ENCODE assay signal across 27 cellular contexts in the genomic region with DNA sequence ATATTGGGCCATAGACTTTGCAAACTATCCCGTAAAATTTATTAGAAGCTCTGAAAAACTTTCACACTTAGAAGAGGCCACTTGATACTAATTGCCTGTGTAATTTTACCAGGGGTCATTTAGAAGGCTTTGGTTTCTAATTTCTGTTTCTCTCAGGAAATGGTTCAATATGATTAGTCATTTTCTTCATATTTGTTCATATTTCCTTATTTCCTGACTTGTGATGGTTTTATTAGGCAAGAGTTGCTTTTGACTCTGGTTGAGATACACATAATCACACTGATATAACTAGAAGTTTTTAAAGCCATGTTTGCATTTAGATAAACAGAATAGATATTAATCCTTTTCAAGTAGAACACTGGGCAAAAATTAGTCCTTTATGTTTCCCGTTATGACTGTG. TPM values are rescaled to one million over a fixed set of nuclear protein-coding genes. Genes with fewer than 3 reads are reported as not detected.
DNase-seq lines count a peak whose midpoint lies in the region; ATAC-seq, FAIRE-seq and TF ChIP-seq lines count a peak whose summit lies in the region.
"Had no signal": no experiment of that assay in that cellular context is flagged by ENCODE, and none has a peak within 500 bp of the region (broad histone marks: within the 10 kb centered on the region; RNA-seq: fewer than 3 reads in every experiment).

No MANE protein-coding gene starts in this region.

- POLR2A ChIA-PET in naive thymus-derived CD4-positive, alpha-beta T cell (lab: Charles Lee) = no interaction called here

- no peak overlapping the region for H3K4me3 ChIP-seq in RWPE2 (ENCODE audit: severe bottlenecking)
- H3K4me3 ChIP-seq in naive thymus-derived CD4-positive, alpha-beta T cell (ENCODE audit: low read length) = no peak overlapping the region
- H3K4me3 ChIP-seq: MG63, thyroid gland had no signal

- H3K36me3 Mint-ChIP-seq in naive thymus-derived CD4-positive, alpha-beta T cell = peaks cover 0 to 3% (median 0%) of the 10 kb centered on the region in 5 donors
- H3K36me3 Mint-ChIP-seq: brain; stimulated activated naive B cell treated with anti-CD40 and anti-IgM and Interleukin-4, amounts not matched to agents 10 μg/mL and 1 μg/mL and 100 μg/mL, for 72 hours had no signal

- intact Hi-C loops in naive thymus-derived CD4-positive, alpha-beta T cell (cut with micrococcal nuclease) = no loop called here

- H3K36me3 ChIP-seq in RWPE2 (ENCODE audit: low read depth) = no peaks in the 10 kb centered on the region
- H3K36me3 ChIP-seq in naive thymus-derived CD4-positive, alpha-beta T cell (ENCODE audit: control insufficient read depth in 2 of 3, insufficient read depth in 3 of 3, low read length in 3 of 3) = no peaks in the 10 kb centered on the region
- H3K36me3 ChIP-seq: BE2C, MG63, thyroid gland, WERI-Rb-1 had no signal

- no peaks in the 10 kb centered on the region for H3K27me3 ChIP-seq in RWPE2 (ENCODE audit: insufficient read depth, poor library complexity, severe bottlenecking)
- H3K27me3 ChIP-seq in naive thymus-derived CD4-positive, alpha-beta T cell (ENCODE audit: control insufficient read depth in 2 of 2, insufficient read depth in 2 of 2, low read length in 2 of 2) = no peaks in the 10 kb centered on the region
- H3K27me3 ChIP-seq: BE2C, thyroid gland had no signal

- peak overlapping the region in 1 of 9 donors; percentile 3 for H3K27ac Mint-ChIP-seq in naive thymus-derived CD4-positive, alpha-beta T cell
- H3K27ac Mint-ChIP-seq: brain; endodermal cell; IgD-negative memory B cell; stimulated activated naive B cell treated with anti-CD40 and anti-IgM and Interleukin-4, amounts not matched to agents 10 μg/mL and 1 μg/mL and 100 μg/mL, for 72 hours; T-helper 17 cell had no signal

- H3K9me3 Mint-ChIP-seq in naive thymus-derived CD4-positive, alpha-beta T cell = peaks cover 0 to 5% (median 0%) of the 10 kb centered on the region in 11 donors
- H3K9me3 Mint-ChIP-seq: brain, endodermal cell, IgD-negative memory B cell had no signal

- DNase-seq in SIG-M5 treated with dmso at 0.1 percent for 504 hours (lab: John Stamatoyannopoulos, UW; ENCODE audit: unreplicated experiment) (peak; percentile 42), SIG-M5 (lab: John Stamatoyannopoulos, UW) (no peak), GM20000 (ENCODE audit: low spot score) (peak; percentile 15), RWPE2 (ENCODE audit: low spot score) (no peak), superior temporal gyrus (ENCODE audit: extremely low spot score) (no peak), urothelium cell line (ENCODE audit: low spot score) (no peak), NCI-H345 treated with DMSO at 0.1 percent for 48 hours (lab: John Stamatoyannopoulos, UW; ENCODE audit: unreplicated experiment) (no peak)
- no peak for DNase-seq in naive thymus-derived CD4-positive, alpha-beta T cell
- DNase-seq: activated CD4-positive, alpha-beta T cell treated with anti-CD3 and anti-CD28 coated beads, Interleukin-2, amount 50 U/mL, for 4 hours; BE2C; Calu3; endodermal cell; kidney glomerular epithelial cell; MG63; NCI-H1694 treated with DMSO at 0.1 percent for 48 hours; NCI-H69; small intestine; stimulated activated CD4-positive, alpha-beta T cell treated with anti-CD3 and anti-CD28 coated beads, Interleukin-2, amount 100 ng/mL, for 48 hours; stimulated activated naive B cell treated with anti-CD40 and anti-IgM and Interleukin-4, amounts not matched to agents 10 μg/mL and 1 μg/mL and 100 μg/mL, for 72 hours; T-helper 17 cell; thyroid gland; WERI-Rb-1 had no signal

- H3K4me3 Mint-ChIP-seq in naive thymus-derived CD4-positive, alpha-beta T cell = no peak overlapping the region
- H3K4me3 Mint-ChIP-seq: brain; endodermal cell; IgD-negative memory B cell; stimulated activated naive B cell treated with anti-CD40 and anti-IgM and Interleukin-4, amounts not matched to agents 10 μg/mL and 1 μg/mL and 100 μg/mL, for 72 hours; T-helper 17 cell had no signal

- CTCF ChIA-PET in naive thymus-derived CD4-positive, alpha-beta T cell (lab: Charles Lee) = no interaction called here

- no peaks in the 10 kb centered on the region for H3K27me3 Mint-ChIP-seq in naive thymus-derived CD4-positive, alpha-beta T cell
- H3K27me3 Mint-ChIP-seq: brain; IgD-negative memory B cell; stimulated activated naive B cell treated with anti-CD40 and anti-IgM and Interleukin-4, amounts not matched to agents 10 μg/mL and 1 μg/mL and 100 μg/mL, for 72 hours; T-helper 17 cell had no signal

- H3K4me1 ChIP-seq in RWPE2 (ENCODE audit: insufficient read depth, poor library complexity, severe bottlenecking) = peaks cover 6% of the 10 kb centered on the region
- H3K4me1 ChIP-seq in naive thymus-derived CD4-positive, alpha-beta T cell (ENCODE audit: control insufficient read depth in 2 of 2, insufficient read depth in 2 of 2, low read length in 2 of 2) = no peaks in the 10 kb centered on the region
- H3K4me1 ChIP-seq: BE2C, thyroid gland had no signal

- H3K27ac ChIP-seq in RWPE2 (ENCODE audit: poor library complexity, severe bottlenecking) = no peak overlapping the region
- H3K27ac ChIP-seq in naive thymus-derived CD4-positive, alpha-beta T cell (ENCODE audit: low read depth, low read length) = no peak overlapping the region
- H3K27ac ChIP-seq: thyroid gland, WERI-Rb-1 had no signal

- 0 out of 3 replicates have a peak, but pooled peaks have one; percentile 29 for ATAC-seq in RWPE2 (ENCODE audit: low read depth)
- peak; percentile 58 for ATAC-seq in naive thymus-derived CD4-positive, alpha-beta T cell
- ATAC-seq: HCT116, Panc1, T-helper 17 cell had no signal

- FAIRE-seq in urothelium cell line (lab: Jason Lieb, UNC) = no peak
- FAIRE-seq: colon, small intestine had no signal

- H3K4me1 Mint-ChIP-seq in naive thymus-derived CD4-positive, alpha-beta T cell = peaks cover 0 to 6% (median 0%) of the 10 kb centered on the region in 7 donors
- H3K4me1 Mint-ChIP-seq: brain, T-helper 17 cell had no signal

- H3K9me3 ChIP-seq in RWPE2 (ENCODE audit: severe bottlenecking) = no peaks in the 10 kb centered on the region
- H3K9me3 ChIP-seq in naive thymus-derived CD4-positive, alpha-beta T cell (ENCODE audit: control insufficient read depth in 2 of 3, low read length in 3 of 3) = no peaks in the 10 kb centered on the region
- H3K9me3 ChIP-seq: BE2C, MG63, thyroid gland had no signal

- TF ChIP-seq CTCF in GM20000 (IDR thresholded peaks at IDR 0.05; ENCODE audit: extremely low read depth, missing control alignments) (no peak), RWPE2 (IDR thresholded peaks at IDR 0.05; ENCODE audit: poor library complexity, severe bottlenecking) (no peak)

RNA-seq across cellular contexts. Expression of a gene that starts 11.8 kb away (rescaled TPM):
- 100 to 1,000 TPM in 1 of 5 experiments, 10 to 100 TPM in 4; 70.0 to 112 (median 83.1) TPM for total RNA-seq in naive thymus-derived CD4-positive, alpha-beta T cell
- polyA plus RNA-seq in naive thymus-derived CD4-positive, alpha-beta T cell = 10 to 100 TPM; 61.4 to 70.5 TPM

Comparison
In these comparisons a context has a peak if more than half of its experiments do, and no peak if none do; other contexts are left out.
1. DNase-seq: peak in SIG-M5 treated with dmso at 0.1 percent for 504 hours (single experiment) and GM20000 (single experiment); none in SIG-M5 (single experiment), RWPE2 (single experiment), naive thymus-derived CD4-positive, alpha-beta T cell (0 of 9), superior temporal gyrus (single experiment), urothelium cell line (single experiment) and NCI-H345 treated with DMSO at 0.1 percent for 48 hours (single experiment).